8 cellular contexts compared by ENCODE assay signal in the genomic region with DNA sequence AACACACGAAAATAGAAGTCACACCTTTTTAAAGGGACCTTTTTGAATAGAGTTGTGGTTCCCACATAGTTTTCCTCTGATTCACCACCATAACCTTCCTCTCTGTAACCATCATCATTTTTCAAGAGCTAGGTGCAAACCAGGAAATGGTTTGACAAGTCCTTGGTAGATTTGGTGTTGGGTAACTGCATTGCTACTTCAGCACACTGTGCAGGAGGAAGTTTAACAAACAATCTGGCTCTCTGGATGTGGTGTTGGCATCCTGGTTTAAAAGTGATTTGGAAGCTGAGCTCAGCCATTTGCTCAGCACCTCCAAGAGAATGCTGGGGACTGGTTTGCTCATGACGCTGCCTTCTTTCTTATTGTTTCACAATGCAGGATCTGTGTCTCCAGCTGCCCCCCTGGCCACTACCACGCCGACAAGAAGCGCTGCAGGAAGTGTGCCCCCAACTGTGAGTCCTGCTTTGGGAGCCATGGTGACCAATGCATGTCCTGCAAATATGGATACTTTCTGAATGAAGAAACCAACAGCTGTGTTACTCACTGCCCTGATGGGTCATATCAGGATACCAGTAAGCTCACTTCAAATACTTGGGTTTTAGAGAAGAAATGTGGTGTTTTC.
DNase-seq lines count a peak whose midpoint lies in the region; ATAC-seq, FAIRE-seq and TF ChIP-seq lines count a peak whose summit lies in the region.

No MANE protein-coding gene starts in this region.

- no peaks in the 10 kb centered on the region for H3K23me2 ChIP-seq in H1 (ENCODE audit: low read depth, low read length)

- no peak overlapping the region for H2AK5ac ChIP-seq in H1 (ENCODE audit: low read depth, low read length)

- H3K79me1 ChIP-seq in H1 (ENCODE audit: low read depth, low read length): no peaks in the 10 kb centered on the region

- no peak for TF ChIP-seq POLR2A in H1 (IDR thresholded peaks at IDR 0.05; ENCODE audit: control extremely low read depth in 1 of 2, low read depth in 2 of 2, low read length in 2 of 2)

- POLR2A ChIA-PET in H1 (lab: Charles Lee; ENCODE audit: partially characterized antibody): no interaction called here
- POLR2A ChIA-PET in CD8-positive, alpha-beta T cell (lab: Charles Lee): no interaction called here

- no peak overlapping the region for H3K18ac ChIP-seq in H1 (ENCODE audit: extremely low read depth, low read length)

- no peak overlapping the region for H2BK5ac ChIP-seq in H1 (ENCODE audit: low read depth, low read length)

- H3K23ac ChIP-seq in H1 (ENCODE audit: insufficient read length): no peak overlapping the region

- H4K8ac ChIP-seq in H1 (ENCODE audit: extremely low read depth, insufficient read depth, low read length): no peak overlapping the region

- no peak for TF ChIP-seq CTCF in H1 (IDR thresholded peaks at IDR 0.05; ENCODE audit: control extremely low read depth in 1 of 3, insufficient read depth in 1 of 3, low read depth in 1 of 3, low read length in 3 of 3)
- no peak for TF ChIP-seq CTCF in CD8-positive, alpha-beta T cell (IDR thresholded peaks at IDR 0.05)

- ATAC-seq in CD8-positive, alpha-beta T cell: no peak

- H3K27me3 ChIP-seq in H1 (replicated peaks in 1 of 4; ENCODE audit: control insufficient read depth in 3 of 4, extremely low read depth in 1 of 4, insufficient read depth in 3 of 4, low read length in 3 of 4): no peaks in the 10 kb centered on the region
- H3K27me3 ChIP-seq in CD8-positive, alpha-beta T cell (ENCODE audit: insufficient read depth, low read length): no peaks in the 10 kb centered on the region

- H3K9ac ChIP-seq in H1 (replicated peaks in 1 of 4; ENCODE audit: extremely low read depth in 1 of 4, low read depth in 3 of 4, low read length in 3 of 4): no peak overlapping the region

- peaks cover 74% of the 10 kb centered on the region for H3K36me3 Mint-ChIP-seq in CD8-positive, alpha-beta T cell

- intact Hi-C loops in CD8-positive, alpha-beta T cell (cut with DNase I, micrococcal nuclease): no loop called here

- no peak overlapping the region for H4K91ac ChIP-seq in H1 (replicated peaks; ENCODE audit: insufficient read length, low read length)

- H2BK20ac ChIP-seq in H1 (ENCODE audit: low read length): no peak overlapping the region

- H3K14ac ChIP-seq in H1 (ENCODE audit: insufficient read length): no peak overlapping the region

- no peak overlapping the region for H3K4me3 Mint-ChIP-seq in CD8-positive, alpha-beta T cell

- H3K4me1 ChIP-seq in H1 (replicated peaks in 1 of 4; ENCODE audit: control insufficient read depth in 3 of 4, insufficient read depth in 4 of 4, low read length in 3 of 4): no peaks in the 10 kb centered on the region
- H3K4me1 ChIP-seq in CD8-positive, alpha-beta T cell (ENCODE audit: insufficient read depth, low read length): no peaks in the 10 kb centered on the region

- no peaks in the 10 kb centered on the region for H3K9me3 ChIP-seq in H1 (ENCODE audit: insufficient read depth in 2 of 2, low read depth in 1 of 2, low read length in 1 of 2)
- H3K9me3 ChIP-seq in CD8-positive, alpha-beta T cell (ENCODE audit: low read length): no peaks in the 10 kb centered on the region

- DNase-seq in H4 (ENCODE audit: low spot score) (peak; percentile 89), NCI-H510A (lab: John Stamatoyannopoulos, UW) (peak; percentile 13), H1 (ENCODE audit: low read depth in 1 of 2, low spot score in 2 of 2) (no peak), non-pigmented ciliary epithelial cell (ENCODE audit: low read depth) (peak; percentile 68), HUDEP-2 (lab: John Stamatoyannopoulos, UW; ENCODE audit: unreplicated experiment in 76 of 76) (no peak), NCI-H1417 treated with DMSO at 0.1 percent for 48 hours (lab: John Stamatoyannopoulos, UW) (no peak), T1000 (lab: John Stamatoyannopoulos, UW) (no peak)
- DNase-seq in CD8-positive, alpha-beta T cell: no peak

- H4K5ac ChIP-seq in H1 (ENCODE audit: insufficient read length, low read depth, low read length): no peak overlapping the region

- H3K27me3 Mint-ChIP-seq in CD8-positive, alpha-beta T cell (ENCODE audit: low read depth): no peaks in the 10 kb centered on the region

- no peak for TF ChIP-seq RAD21 in H1 (IDR thresholded peaks at IDR 0.05 in 1 of 2, conservative IDR thresholded peaks at IDR 0.05 in 1 of 2; ENCODE audit: low read depth in 2 of 2, low read length in 2 of 2)

- H2BK15ac ChIP-seq in H1 (ENCODE audit: low read length): no peak overlapping the region

- 81% methylated on average over 5 of the region's 5 CpGs; no CpG with 5 or more reads in 1 of the 2 experiments for WGBS in H1 (ENCODE audit: extremely low coverage in 1 of 2, insufficient coverage in 1 of 2, insufficient read length in 1 of 2, insufficient replicate concordance in 2 of 2, low coverage in 1 of 2, low lambda C conversion rate in 2 of 2, missing lambda C conversion rate in 1 of 2), 2 experiments

- CTCF ChIA-PET in H1 (lab: Charles Lee; ENCODE audit: partially characterized antibody): interaction anchor here (1.0 to 1.6 kb wide), 2 partner anchors 121 to 201 kb away, joined by 4 to 7 read pairs; no protein-coding TSS in a partner anchor
- CTCF ChIA-PET in CD8-positive, alpha-beta T cell (lab: Charles Lee): no interaction called here

- H3K4ac ChIP-seq in H1 (replicated peaks; ENCODE audit: insufficient read length, low read depth, low read length): no peak overlapping the region

- H2BK12ac ChIP-seq in H1 (ENCODE audit: low read depth, low read length): no peak overlapping the region

- no peaks in the 10 kb centered on the region for H4K20me1 ChIP-seq in H1 (replicated peaks in 1 of 2; ENCODE audit: control insufficient read depth in 1 of 2, insufficient read depth in 2 of 2, low read length in 2 of 2)

- H3K4me1 Mint-ChIP-seq in CD8-positive, alpha-beta T cell (ENCODE audit: low read depth): no peaks in the 10 kb centered on the region

- H2BK120ac ChIP-seq in H1 (replicated peaks; ENCODE audit: low read depth, low read length): no peak overlapping the region

- H3K4me3 ChIP-seq in H1 (ENCODE audit: extremely low read depth in 1 of 4, insufficient read depth in 2 of 4, low read depth in 3 of 4, low read length in 4 of 4): no peak overlapping the region
- H3K4me3 ChIP-seq in CD8-positive, alpha-beta T cell (ENCODE audit: low read depth, low read length): no peak overlapping the region

- H3K36me3 ChIP-seq in H1 (ENCODE audit: control insufficient read depth in 2 of 4, insufficient read depth in 4 of 4, low read length in 3 of 4): no peaks in the 10 kb centered on the region; a peak in 2 of 8 replicates
- H3K36me3 ChIP-seq in CD8-positive, alpha-beta T cell (ENCODE audit: insufficient read depth, low read length): peaks cover 23% of the 10 kb centered on the region

- no peaks in the 10 kb centered on the region for H3K9me3 Mint-ChIP-seq in CD8-positive, alpha-beta T cell

- H3K56ac ChIP-seq in H1 (replicated peaks; ENCODE audit: insufficient read length, low read depth, low read length): no peak overlapping the region

- no peaks in the 10 kb centered on the region for H3K79me2 ChIP-seq in H1 (ENCODE audit: control insufficient read depth in 1 of 2, insufficient read depth in 2 of 2, low read length in 2 of 2)

- TF ChIP-seq EP300 in H1 (IDR thresholded peaks at IDR 0.05; ENCODE audit: borderline replicate concordance in 1 of 2, low read depth in 2 of 2, low read length in 2 of 2): no peak

- FAIRE-seq in H1 (lab: Jason Lieb, UNC): peak; percentile 7

- H3K27ac ChIP-seq in H1 (ENCODE audit: low read depth, low read length): no peak overlapping the region
- H3K27ac ChIP-seq in CD8-positive, alpha-beta T cell (ENCODE audit: low read depth, low read length): no peak overlapping the region

- H2AFZ ChIP-seq in H1 (ENCODE audit: low read length): no peak overlapping the region

- no peak overlapping the region for H3K27ac Mint-ChIP-seq in CD8-positive, alpha-beta T cell

- no peak overlapping the region for H3K4me2 ChIP-seq in H1 (ENCODE audit: insufficient read depth in 1 of 2, low read depth in 2 of 2, low read length in 2 of 2)

TF ChIP-seq in H1, 55 proteins besides CTCF, POLR2A, EP300 and RAD21:
- no peak for TF ChIP-seq SAP30 (IDR thresholded peaks at IDR 0.05; ENCODE audit: insufficient read depth, insufficient replicate concordance, low read length)
- no peak for TF ChIP-seq CHD2 (IDR thresholded peaks at IDR 0.05; ENCODE audit: low read length)
- no peak for TF ChIP-seq KDM4A (IDR thresholded peaks at IDR 0.05; ENCODE audit: low read depth, low read length, severe bottlenecking)
- TF ChIP-seq USF2 (IDR thresholded peaks at IDR 0.05; ENCODE audit: low read length): no peak
- TF ChIP-seq SIN3A (conservative IDR thresholded peaks at IDR 0.05 in 1 of 2, IDR thresholded peaks at IDR 0.05 in 1 of 2; ENCODE audit: low read depth in 1 of 2, low read length in 2 of 2): no peak
- no peak for TF ChIP-seq TAF7 (optimal IDR thresholded peaks at IDR 0.05; ENCODE audit: borderline replicate concordance, low read depth, low read length)
- TF ChIP-seq TEAD4 (IDR thresholded peaks at IDR 0.05; ENCODE audit: low read depth, low read length): no peak
- TF ChIP-seq HDAC6 (IDR thresholded peaks at IDR 0.05; ENCODE audit: low read depth, low read length): no peak
- no peak for TF ChIP-seq BCL11A (IDR thresholded peaks at IDR 0.05; ENCODE audit: low read depth in 2 of 2, low read length in 2 of 2)
- no peak for TF ChIP-seq SP1 (IDR thresholded peaks at IDR 0.05; ENCODE audit: low read depth, low read length)
- no peak for TF ChIP-seq RXRA (IDR thresholded peaks at IDR 0.05; ENCODE audit: insufficient read depth, low read depth, low read length)
- TF ChIP-seq SUZ12 (IDR thresholded peaks at IDR 0.05; ENCODE audit: low read length): no peak
- TF ChIP-seq SRF (IDR thresholded peaks at IDR 0.05; ENCODE audit: low read depth, low read length): no peak
- TF ChIP-seq JUN (IDR thresholded peaks at IDR 0.05; ENCODE audit: low read depth, low read length): no peak

Comparison
In these comparisons a context has a peak if more than half of its experiments do, and no peak if none do; other contexts are left out.
1. DNase-seq: peak in H4 (single experiment), NCI-H510A (single experiment) and non-pigmented ciliary epithelial cell (single experiment); none in H1 (0 of 2), HUDEP-2 (0 of 76), CD8-positive, alpha-beta T cell (0 of 7), NCI-H1417 treated with DMSO at 0.1 percent for 48 hours (single experiment) and T1000 (single experiment).